In the genomic region with DNA sequence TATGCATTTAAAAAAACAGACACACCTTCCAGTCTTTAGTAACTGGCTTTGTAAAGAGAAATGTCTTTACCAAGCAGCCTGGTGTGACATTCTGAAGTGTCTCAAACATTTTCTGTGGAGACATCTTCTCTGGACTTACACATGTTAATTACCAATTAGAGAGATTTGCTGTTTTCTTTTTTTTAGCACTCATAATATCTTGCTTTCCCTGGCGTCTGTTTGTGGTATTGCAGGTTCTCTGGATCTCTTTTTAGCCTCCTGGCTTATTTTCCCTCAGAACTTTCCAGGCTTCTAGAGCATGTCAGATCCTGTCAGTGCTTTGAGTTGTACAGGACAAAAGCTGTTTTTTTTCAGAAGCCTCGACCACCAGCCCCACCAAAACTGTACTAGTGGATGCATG, we compare ENCODE assay signal across 1 cellular context.
TF ChIP-seq lines count a peak whose summit lies in the region.

No MANE protein-coding gene starts in this region.

TF ChIP-seq in GM23338, 12 proteins besides CTCF, POLR2A, EP300 and RAD21 (continued from another document):
- TF ChIP-seq, protein P1, sequence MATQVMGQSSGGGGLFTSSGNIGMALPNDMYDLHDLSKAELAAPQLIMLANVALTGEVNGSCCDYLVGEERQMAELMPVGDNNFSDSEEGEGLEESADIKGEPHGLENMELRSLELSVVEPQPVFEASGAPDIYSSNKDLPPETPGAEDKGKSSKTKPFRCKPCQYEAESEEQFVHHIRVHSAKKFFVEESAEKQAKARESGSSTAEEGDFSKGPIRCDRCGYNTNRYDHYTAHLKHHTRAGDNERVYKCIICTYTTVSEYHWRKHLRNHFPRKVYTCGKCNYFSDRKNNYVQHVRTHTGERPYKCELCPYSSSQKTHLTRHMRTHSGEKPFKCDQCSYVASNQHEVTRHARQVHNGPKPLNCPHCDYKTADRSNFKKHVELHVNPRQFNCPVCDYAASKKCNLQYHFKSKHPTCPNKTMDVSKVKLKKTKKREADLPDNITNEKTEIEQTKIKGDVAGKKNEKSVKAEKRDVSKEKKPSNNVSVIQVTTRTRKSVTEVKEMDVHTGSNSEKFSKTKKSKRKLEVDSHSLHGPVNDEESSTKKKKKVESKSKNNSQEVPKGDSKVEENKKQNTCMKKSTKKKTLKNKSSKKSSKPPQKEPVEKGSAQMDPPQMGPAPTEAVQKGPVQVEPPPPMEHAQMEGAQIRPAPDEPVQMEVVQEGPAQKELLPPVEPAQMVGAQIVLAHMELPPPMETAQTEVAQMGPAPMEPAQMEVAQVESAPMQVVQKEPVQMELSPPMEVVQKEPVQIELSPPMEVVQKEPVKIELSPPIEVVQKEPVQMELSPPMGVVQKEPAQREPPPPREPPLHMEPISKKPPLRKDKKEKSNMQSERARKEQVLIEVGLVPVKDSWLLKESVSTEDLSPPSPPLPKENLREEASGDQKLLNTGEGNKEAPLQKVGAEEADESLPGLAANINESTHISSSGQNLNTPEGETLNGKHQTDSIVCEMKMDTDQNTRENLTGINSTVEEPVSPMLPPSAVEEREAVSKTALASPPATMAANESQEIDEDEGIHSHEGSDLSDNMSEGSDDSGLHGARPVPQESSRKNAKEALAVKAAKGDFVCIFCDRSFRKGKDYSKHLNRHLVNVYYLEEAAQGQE (IDR thresholded peaks at IDR 0.05; ENCODE audit: unreplicated experiment) = no peak
- TF ChIP-seq ZNF114 (CRISPR knock-in tag; IDR thresholded peaks at IDR 0.05) = no peak
- TF ChIP-seq, protein P2, sequence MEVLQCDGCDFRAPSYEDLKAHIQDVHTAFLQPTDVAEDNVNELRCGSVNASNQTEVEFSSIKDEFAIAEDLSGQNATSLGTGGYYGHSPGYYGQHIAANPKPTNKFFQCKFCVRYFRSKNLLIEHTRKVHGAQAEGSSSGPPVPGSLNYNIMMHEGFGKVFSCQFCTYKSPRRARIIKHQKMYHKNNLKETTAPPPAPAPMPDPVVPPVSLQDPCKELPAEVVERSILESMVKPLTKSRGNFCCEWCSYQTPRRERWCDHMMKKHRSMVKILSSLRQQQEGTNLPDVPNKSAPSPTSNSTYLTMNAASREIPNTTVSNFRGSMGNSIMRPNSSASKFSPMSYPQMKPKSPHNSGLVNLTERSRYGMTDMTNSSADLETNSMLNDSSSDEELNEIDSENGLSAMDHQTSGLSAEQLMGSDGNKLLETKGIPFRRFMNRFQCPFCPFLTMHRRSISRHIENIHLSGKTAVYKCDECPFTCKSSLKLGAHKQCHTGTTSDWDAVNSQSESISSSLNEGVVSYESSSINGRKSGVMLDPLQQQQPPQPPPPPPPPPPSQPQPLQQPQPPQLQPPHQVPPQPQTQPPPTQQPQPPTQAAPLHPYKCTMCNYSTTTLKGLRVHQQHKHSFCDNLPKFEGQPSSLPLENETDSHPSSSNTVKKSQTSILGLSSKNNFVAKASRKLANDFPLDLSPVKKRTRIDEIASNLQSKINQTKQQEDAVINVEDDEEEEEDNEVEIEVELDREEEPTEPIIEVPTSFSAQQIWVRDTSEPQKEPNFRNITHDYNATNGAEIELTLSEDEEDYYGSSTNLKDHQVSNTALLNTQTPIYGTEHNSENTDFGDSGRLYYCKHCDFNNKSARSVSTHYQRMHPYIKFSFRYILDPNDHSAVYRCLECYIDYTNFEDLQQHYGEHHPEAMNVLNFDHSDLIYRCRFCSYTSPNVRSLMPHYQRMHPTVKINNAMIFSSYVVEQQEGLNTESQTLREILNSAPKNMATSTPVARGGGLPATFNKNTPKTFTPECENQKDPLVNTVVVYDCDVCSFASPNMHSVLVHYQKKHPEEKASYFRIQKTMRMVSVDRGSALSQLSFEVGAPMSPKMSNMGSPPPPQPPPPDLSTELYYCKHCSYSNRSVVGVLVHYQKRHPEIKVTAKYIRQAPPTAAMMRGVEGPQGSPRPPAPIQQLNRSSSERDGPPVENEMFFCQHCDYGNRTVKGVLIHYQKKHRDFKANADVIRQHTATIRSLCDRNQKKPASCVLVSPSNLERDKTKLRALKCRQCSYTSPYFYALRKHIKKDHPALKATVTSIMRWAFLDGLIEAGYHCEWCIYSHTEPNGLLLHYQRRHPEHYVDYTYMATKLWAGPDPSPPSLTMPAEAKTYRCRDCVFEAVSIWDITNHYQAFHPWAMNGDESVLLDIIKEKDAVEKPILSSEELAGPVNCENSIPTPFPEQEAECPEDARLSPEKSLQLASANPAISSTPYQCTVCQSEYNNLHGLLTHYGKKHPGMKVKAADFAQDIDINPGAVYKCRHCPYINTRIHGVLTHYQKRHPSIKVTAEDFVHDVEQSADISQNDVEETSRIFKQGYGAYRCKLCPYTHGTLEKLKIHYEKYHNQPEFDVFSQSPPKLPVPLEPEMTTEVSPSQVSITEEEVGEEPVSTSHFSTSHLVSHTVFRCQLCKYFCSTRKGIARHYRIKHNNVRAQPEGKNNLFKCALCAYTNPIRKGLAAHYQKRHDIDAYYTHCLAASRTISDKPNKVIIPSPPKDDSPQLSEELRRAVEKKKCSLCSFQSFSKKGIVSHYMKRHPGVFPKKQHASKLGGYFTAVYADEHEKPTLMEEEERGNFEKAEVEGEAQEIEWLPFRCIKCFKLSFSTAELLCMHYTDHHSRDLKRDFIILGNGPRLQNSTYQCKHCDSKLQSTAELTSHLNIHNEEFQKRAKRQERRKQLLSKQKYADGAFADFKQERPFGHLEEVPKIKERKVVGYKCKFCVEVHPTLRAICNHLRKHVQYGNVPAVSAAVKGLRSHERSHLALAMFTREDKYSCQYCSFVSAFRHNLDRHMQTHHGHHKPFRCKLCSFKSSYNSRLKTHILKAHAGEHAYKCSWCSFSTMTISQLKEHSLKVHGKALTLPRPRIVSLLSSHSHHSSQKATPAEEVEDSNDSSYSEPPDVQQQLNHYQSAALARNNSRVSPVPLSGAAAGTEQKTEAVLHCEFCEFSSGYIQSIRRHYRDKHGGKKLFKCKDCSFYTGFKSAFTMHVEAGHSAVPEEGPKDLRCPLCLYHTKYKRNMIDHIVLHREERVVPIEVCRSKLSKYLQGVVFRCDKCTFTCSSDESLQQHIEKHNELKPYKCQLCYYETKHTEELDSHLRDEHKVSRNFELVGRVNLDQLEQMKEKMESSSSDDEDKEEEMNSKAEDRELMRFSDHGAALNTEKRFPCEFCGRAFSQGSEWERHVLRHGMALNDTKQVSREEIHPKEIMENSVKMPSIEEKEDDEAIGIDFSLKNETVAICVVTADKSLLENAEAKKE (CRISPR knock-in tag; IDR thresholded peaks at IDR 0.05) = no peak
